Comparison of ENCODE assay signal across 26 cellular contexts in the genomic region with DNA sequence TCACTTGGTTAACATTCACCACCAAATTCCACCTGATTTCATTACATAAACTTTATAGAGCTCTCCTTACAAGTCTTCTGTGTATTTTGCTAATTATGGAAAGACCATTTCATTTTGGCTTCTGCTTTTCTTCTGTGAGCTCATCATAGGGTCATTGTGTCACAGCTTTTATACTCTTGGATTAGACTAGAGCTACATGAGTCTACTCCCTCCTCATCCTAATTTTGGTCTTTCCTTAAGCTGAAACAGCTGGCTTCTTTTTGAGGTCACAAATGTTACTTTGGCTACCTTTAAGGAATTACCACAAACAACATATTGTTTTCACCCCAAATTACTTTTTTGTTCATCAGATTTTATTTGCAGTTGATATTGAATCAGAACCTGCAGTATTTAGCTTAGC.
DNase-seq lines count a peak whose midpoint lies in the region; ATAC-seq, FAIRE-seq and TF ChIP-seq lines count a peak whose summit lies in the region.
"Had no signal": no experiment of that assay in that cellular context is flagged by ENCODE, and none has a peak within 500 bp of the region (broad histone marks: within the 10 kb centered on the region; RNA-seq: fewer than 3 reads in every experiment).

No MANE protein-coding gene starts in this region.

- H3K4me2 ChIP-seq in osteoblast (ENCODE audit: insufficient read depth, low read length): peak overlapping the region; percentile 42
- H3K4me2 ChIP-seq: KMS-11 had no signal

- DNase-seq in HTR-8/SVneo (ENCODE audit: insufficient read length, low spot score): no peak
- DNase-seq in chondrocyte (ENCODE audit: low spot score): no peak
- DNase-seq in osteoblast (ENCODE audit: insufficient read length, low spot score, missing footprints): peak; percentile 26
- DNase-seq in NCI-H2107 treated with DMSO at 0.1 percent for 48 hours (lab: John Stamatoyannopoulos, UW; ENCODE audit: unreplicated experiment): no peak
- no peak for DNase-seq in pancreas
- no peak for DNase-seq in activated T-cell treated with anti-CD3 and anti-CD28 coated beads, Interleukin-2, amount 50 U/mL, for 1 hour
- no peak for DNase-seq in amygdala (lab: John Stamatoyannopoulos, UW)
- DNase-seq: 8988T; AML-193; C1 segment of cervical spinal cord; Calu3; CD8-positive, alpha-beta memory T cell; GF-D8; H7; MV-4-11; NCI-H1105 treated with DMSO at 0.1 percent for 48 hours; NCI-H2029 treated with DMSO at 0.1 percent for 48 hours; NCI-H2171; NCI-H345; NCI-H524; NCI-H774; NK-92 treated with Interleukin-12 subunit alpha and Interleukin-12 subunit beta, amount 100 ng/mL, for 24 hours had no signal

- no peak overlapping the region for H2AFZ ChIP-seq in osteoblast (ENCODE audit: low read length)

- FAIRE-seq in HTR-8/SVneo (lab: Jason Lieb, UNC) (peak; percentile 28), pancreas (lab: Jason Lieb, UNC) (no peak)
- FAIRE-seq: GM19239 had no signal

- H3K36me3 ChIP-seq in osteoblast (ENCODE audit: insufficient read depth, low read length) (no peaks in the 10 kb centered on the region), pancreas (no peaks in the 10 kb centered on the region)

- H3K4me1 ChIP-seq in osteoblast (ENCODE audit: insufficient read depth, low read length) (peaks cover 38% of the 10 kb centered on the region), pancreas (peaks cover 0 to 6% (median 0%) of the 10 kb centered on the region in 3 donors)

- intact Hi-C loops in pancreas (cut with DNase I): no loop called here

- H3K4me3 Mint-ChIP-seq in chondrocyte (ENCODE audit: unreplicated experiment): no peak overlapping the region
- H3K4me3 Mint-ChIP-seq: CD8-positive, alpha-beta memory T cell had no signal

- H3K27me3 ChIP-seq in osteoblast (ENCODE audit: insufficient read depth, low read length): no peaks in the 10 kb centered on the region
- no peaks in the 10 kb centered on the region for H3K27me3 ChIP-seq in pancreas

- H3K27me3 Mint-ChIP-seq in chondrocyte (ENCODE audit: low read depth): no peaks in the 10 kb centered on the region

- no peak for TF ChIP-seq CTCF in 22Rv1 (IDR thresholded peaks at IDR 0.05)
- no peak for TF ChIP-seq CTCF in chondrocyte (IDR thresholded peaks at IDR 0.05)
- no peak for TF ChIP-seq CTCF in osteoblast (IDR thresholded peaks at IDR 0.05; ENCODE audit: extremely low read depth, low read depth, low read length)
- no peak for TF ChIP-seq CTCF in pancreas (IDR thresholded peaks at IDR 0.05)

- H4K20me1 ChIP-seq in osteoblast (ENCODE audit: insufficient read depth, low read length): no peaks in the 10 kb centered on the region

- no peak overlapping the region for H3K4me3 ChIP-seq in osteoblast (ENCODE audit: insufficient read depth, low read length)
- no peak overlapping the region for H3K4me3 ChIP-seq in pancreas

- no peaks in the 10 kb centered on the region for H3K79me2 ChIP-seq in osteoblast (ENCODE audit: insufficient read depth, low read length)

- peaks cover 53% of the 10 kb centered on the region for H3K4me1 Mint-ChIP-seq in chondrocyte (ENCODE audit: low read depth)
- H3K4me1 Mint-ChIP-seq: CD8-positive, alpha-beta memory T cell had no signal

- peaks cover 19% of the 10 kb centered on the region for H3K9me3 Mint-ChIP-seq in chondrocyte (ENCODE audit: low read depth)

- H3K27ac Mint-ChIP-seq in chondrocyte (ENCODE audit: unreplicated experiment): peak overlapping the region; percentile 83
- H3K27ac Mint-ChIP-seq: CD8-positive, alpha-beta memory T cell had no signal

- no peak for ATAC-seq in pancreas
- ATAC-seq: Panc1 had no signal

- no peaks in the 10 kb centered on the region for H3K9me3 ChIP-seq in osteoblast (ENCODE audit: low read depth, low read length)
- H3K9me3 ChIP-seq in pancreas: no peaks in the 10 kb centered on the region

- H3K36me3 Mint-ChIP-seq in chondrocyte (ENCODE audit: low read depth): peaks cover 7% of the 10 kb centered on the region
- H3K36me3 Mint-ChIP-seq: CD8-positive, alpha-beta memory T cell had no signal

- peak overlapping the region; percentile 54 for H3K27ac ChIP-seq in 22Rv1
- peak overlapping the region; percentile 74 for H3K27ac ChIP-seq in osteoblast (ENCODE audit: low read depth, low read length)
- H3K27ac ChIP-seq in pancreas: no peak overlapping the region
- H3K27ac ChIP-seq: KMS-11 had no signal

Comparison
In these comparisons a context has a peak if more than half of its experiments do, and no peak if none do; other contexts are left out.
1. H3K27ac ChIP-seq: peak in 22Rv1 (single experiment) and osteoblast (single experiment); none in pancreas (0 of 4).